14 cellular contexts compared by ENCODE assay signal in genomic region chr12:68378859-68379628, GRCh38. TPM values are rescaled to one million over a fixed set of nuclear protein-coding genes. Genes with fewer than 3 reads are reported as not detected.
DNase-seq lines count a peak whose midpoint lies in the region; ATAC-seq and TF ChIP-seq lines count a peak whose summit lies in the region.
"Had no signal": no experiment of that assay in that cellular context is flagged by ENCODE, and none has a peak within 500 bp of the region (broad histone marks: within the 10 kb centered on the region; RNA-seq: fewer than 3 reads in every experiment).

No MANE protein-coding gene starts in this region.

- WGBS in heart right ventricle, 2 donors: 43 to 53% methylated on average over 5 of the region's 5 CpGs

- peak in 7 of 8 donors; percentile 33 to 80 (median 70) for ATAC-seq in heart right ventricle
- ATAC-seq: GM23338 had no signal

- H3K4me1 Mint-ChIP-seq in T-helper 1 cell treated with Interleukin-12 subunit alpha and Interleukin-12 subunit beta and Interleukin-4 antibody, amounts not matched to agents 30 μg/mL and 1 μg/mL, for 36 hours (ENCODE audit: low read depth): peaks cover 47% of the 10 kb centered on the region
- H3K4me1 Mint-ChIP-seq in type B pancreatic cell (ENCODE audit: unreplicated experiment): peaks cover 20% of the 10 kb centered on the region

- H3K27me3 Mint-ChIP-seq in T-helper 1 cell treated with Interleukin-12 subunit alpha and Interleukin-12 subunit beta and Interleukin-4 antibody, amounts not matched to agents 30 μg/mL and 1 μg/mL, for 36 hours (ENCODE audit: low read depth): no peaks in the 10 kb centered on the region
- H3K27me3 Mint-ChIP-seq in type B pancreatic cell: no peaks in the 10 kb centered on the region

- H3K9me3 Mint-ChIP-seq in T-helper 1 cell treated with Interleukin-12 subunit alpha and Interleukin-12 subunit beta and Interleukin-4 antibody, amounts not matched to agents 30 μg/mL and 1 μg/mL, for 36 hours: peaks cover 5% of the 10 kb centered on the region
- H3K9me3 Mint-ChIP-seq in type B pancreatic cell: no peaks in the 10 kb centered on the region
- H3K9me3 Mint-ChIP-seq: GM23338, neural progenitor cell had no signal

- TF ChIP-seq CTCF in heart right ventricle (IDR thresholded peaks at IDR 0.05): no peak
- no peak for TF ChIP-seq CTCF in type B pancreatic cell (conservative IDR thresholded peaks at IDR 0.05)

- H3K9me3 ChIP-seq in heart right ventricle: no peaks in the 10 kb centered on the region
- H3K9me3 ChIP-seq: esophagus muscularis mucosa had no signal

- peaks cover 0 to 48% (median 16%) of the 10 kb centered on the region in 9 donors for H3K4me1 ChIP-seq in heart right ventricle
- H3K4me1 ChIP-seq: neural progenitor cell had no signal

- H3K4me3 Mint-ChIP-seq in T-helper 1 cell treated with Interleukin-12 subunit alpha and Interleukin-12 subunit beta and Interleukin-4 antibody, amounts not matched to agents 30 μg/mL and 1 μg/mL, for 36 hours: no peak overlapping the region
- H3K4me3 Mint-ChIP-seq in type B pancreatic cell: peak overlapping the region; percentile 23
- H3K4me3 Mint-ChIP-seq: GM23338, neural progenitor cell had no signal

- H3K36me3 ChIP-seq in heart right ventricle: no peaks in the 10 kb centered on the region
- H3K36me3 ChIP-seq: esophagus muscularis mucosa, neural progenitor cell had no signal

- peak overlapping the region; percentile 21 for H3K27ac Mint-ChIP-seq in T-helper 1 cell treated with Interleukin-12 subunit alpha and Interleukin-12 subunit beta and Interleukin-4 antibody, amounts not matched to agents 30 μg/mL and 1 μg/mL, for 36 hours
- H3K27ac Mint-ChIP-seq in type B pancreatic cell: peak overlapping the region; percentile 54
- H3K27ac Mint-ChIP-seq: GM23338, neural progenitor cell had no signal

- no peaks in the 10 kb centered on the region for H3K27me3 ChIP-seq in heart right ventricle
- H3K27me3 ChIP-seq: esophagus muscularis mucosa, neural progenitor cell had no signal

- DNase-seq in T-helper 1 cell: no peak
- peak; percentile 7 for DNase-seq in SKM-1 (lab: John Stamatoyannopoulos, UW; ENCODE audit: unreplicated experiment)
- DNase-seq in heart right ventricle: peak in 1 of 2 donors; percentile 27
- no peak for DNase-seq in type B pancreatic cell (ENCODE audit: extremely low spot score, unreplicated experiment)
- DNase-seq in inferior parietal cortex (ENCODE audit: extremely low spot score): no peak
- DNase-seq in stimulated activated CD4-positive, alpha-beta T cell treated with anti-CD3 and anti-CD28 coated beads, Interleukin-15, amount 100 ng/mL, for 24 hours: no peak
- no peak for DNase-seq in stimulated activated CD4-positive, alpha-beta T cell treated with anti-CD3 and anti-CD28 coated beads, Interleukin-12 subunit alpha, Interleukin-12 subunit beta, amount 100 ng/mL, for 4 hours
- DNase-seq: cerebellar nuclear complex, DMS153, NCI-H1105 treated with DMSO at 0.1 percent for 48 hours had no signal

- peak overlapping the region in 5 of 10 donors; percentile 7 to 61 (median 51) for H3K27ac ChIP-seq in heart right ventricle
- H3K27ac ChIP-seq: neural progenitor cell had no signal

- intact Hi-C loops in heart right ventricle (cut with DNase I): no loop called here

- H3K36me3 Mint-ChIP-seq in T-helper 1 cell treated with Interleukin-12 subunit alpha and Interleukin-12 subunit beta and Interleukin-4 antibody, amounts not matched to agents 30 μg/mL and 1 μg/mL, for 36 hours (ENCODE audit: low read depth): peaks cover 21% of the 10 kb centered on the region
- H3K36me3 Mint-ChIP-seq in type B pancreatic cell: no peaks in the 10 kb centered on the region
- H3K36me3 Mint-ChIP-seq: neural progenitor cell had no signal

- no peak overlapping the region for H3K4me3 ChIP-seq in heart right ventricle
- H3K4me3 ChIP-seq: esophagus muscularis mucosa, GM23338, neural progenitor cell had no signal

RNA-seq across cellular contexts. Expression of gene MDM1, which starts 46.9 kb away (rescaled TPM):
- total RNA-seq in heart right ventricle (1 to 10 TPM; 3.3 to 8.5 (median 6.2) TPM), type B pancreatic cell (ENCODE audit: low replicate concordance) (12.9 and 24.0 TPM in 2 replicates)
- 10 to 100 TPM in 1 of 2 donors, 1 to 10 TPM in 1; 4.3 to 11.8 TPM for polyA plus RNA-seq in heart right ventricle
